In the genomic region with DNA sequence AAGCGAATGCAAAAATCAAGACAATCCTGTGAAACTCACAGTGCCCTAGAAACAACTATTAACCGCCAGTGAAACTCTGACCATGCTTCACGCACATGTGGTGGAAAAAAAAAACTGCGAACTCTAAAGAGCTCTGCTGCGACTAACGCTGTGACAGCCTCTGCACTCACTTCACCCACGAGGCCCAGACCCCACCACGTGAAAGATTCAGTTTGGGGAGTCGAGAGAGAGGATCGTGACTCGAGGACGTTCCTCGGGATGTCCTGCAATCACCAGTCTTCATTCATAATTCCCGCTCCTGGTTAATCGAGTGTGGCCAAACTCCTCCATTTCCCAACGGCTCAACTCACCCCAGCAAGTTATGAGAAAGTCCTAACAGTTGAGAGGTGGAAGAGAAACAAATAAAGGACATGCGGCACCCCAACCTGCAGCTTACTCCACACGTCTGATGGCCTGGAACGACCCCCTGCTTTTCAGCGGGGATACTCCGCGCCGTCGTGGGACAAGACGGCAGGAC, we compare ENCODE assay signal across 8 cellular contexts. TPM values are rescaled to one million over a fixed set of nuclear protein-coding genes. Genes with fewer than 3 reads are reported as not detected.
DNase-seq lines count a peak whose midpoint lies in the region; ATAC-seq and TF ChIP-seq lines count a peak whose summit lies in the region.

No MANE protein-coding gene starts in this region.

- H3K4me1 ChIP-seq in BE2C (no peaks in the 10 kb centered on the region), HUES48 (ENCODE audit: control insufficient read depth, insufficient read depth, low read length) (peaks cover 19% of the 10 kb centered on the region), neutrophil (ENCODE audit: control insufficient read depth in 1 of 2, insufficient read depth in 1 of 2, low read depth in 1 of 2, low read length in 1 of 2) (peaks cover 48 to 50% of the 10 kb centered on the region in 2 experiments), tibial nerve (peaks cover 0 to 50% (median 22%) of the 10 kb centered on the region in 4 donors)

- CTCF ChIA-PET in activated CD4-positive, alpha-beta memory T cell treated with anti-CD3 and anti-CD28 coated beads for 36 hours (lab: Charles Lee): interaction anchor here (0.7 to 2.1 kb wide), 7 partner anchors 10 to 216 kb away, joined by 3 to 16 read pairs (median 3); no protein-coding TSS in a partner anchor

- peak overlapping the region; percentile 83 for H3K4me3 Mint-ChIP-seq in activated CD4-positive, alpha-beta memory T cell treated with anti-CD3 and anti-CD28 coated beads for 36 hours

- H3K27ac ChIP-seq in HUES48 (ENCODE audit: low read depth, low read length) (peak overlapping the region; percentile 80), neutrophil (peak overlapping the region; percentile 65), tibial nerve (peak overlapping the region; percentile 88 to 96 (median 92))

- peak overlapping the region; percentile 97 for H3K27ac Mint-ChIP-seq in activated CD4-positive, alpha-beta memory T cell treated with anti-CD3 and anti-CD28 coated beads for 36 hours

- DNase-seq in BE2C (no peak), epithelial cell of proximal tubule (ENCODE audit: low read depth) (no peak), tibial nerve (ENCODE audit: low spot score in 2 of 2) (peak in 1 of 2 donors; percentile 14), GM19238 (ENCODE audit: insufficient read length, low spot score) (no peak)
- peak; percentile 47 for DNase-seq in activated CD4-positive, alpha-beta memory T cell treated with anti-CD3 and anti-CD28 coated beads for 36 hours

- 0% methylated on average over 25 of the region's 25 CpGs for WGBS in tibial nerve, 2 donors

- no peak for ATAC-seq in HG03378 (IDR thresholded peaks at IDR 0.05; ENCODE audit: unreplicated experiment)

- H3K9me3 Mint-ChIP-seq in activated CD4-positive, alpha-beta memory T cell treated with anti-CD3 and anti-CD28 coated beads for 36 hours: no peaks in the 10 kb centered on the region

- POLR2A ChIA-PET in activated CD4-positive, alpha-beta memory T cell treated with anti-CD3 and anti-CD28 coated beads for 36 hours (lab: Charles Lee): interaction anchor here (0.6 to 4.3 kb wide), 14 partner anchors 8 to 267 kb away, joined by 3 to 32 read pairs (median 9); a partner anchor contains a TSS

- no peaks in the 10 kb centered on the region for H3K9me3 ChIP-seq in BE2C
- no peaks in the 10 kb centered on the region for H3K9me3 ChIP-seq in HUES48 (ENCODE audit: control insufficient read depth, insufficient read depth, low read length)
- H3K9me3 ChIP-seq in neutrophil: no peaks in the 10 kb centered on the region
- no peaks in the 10 kb centered on the region for H3K9me3 ChIP-seq in tibial nerve

- H3K9ac ChIP-seq in HUES48 (ENCODE audit: low read depth, low read length): peak overlapping the region; percentile 95

- H3K36me3 ChIP-seq in BE2C (peaks cover 38% of the 10 kb centered on the region), HUES48 (ENCODE audit: control insufficient read depth, insufficient read depth, low read length) (peaks cover 55% of the 10 kb centered on the region), neutrophil (peaks cover 19% of the 10 kb centered on the region), tibial nerve (peaks cover 0 to 21% (median 7%) of the 10 kb centered on the region in 3 donors)

- no peaks in the 10 kb centered on the region for H3K27me3 Mint-ChIP-seq in activated CD4-positive, alpha-beta memory T cell treated with anti-CD3 and anti-CD28 coated beads for 36 hours

- peaks cover 60% of the 10 kb centered on the region for H3K4me1 Mint-ChIP-seq in activated CD4-positive, alpha-beta memory T cell treated with anti-CD3 and anti-CD28 coated beads for 36 hours (ENCODE audit: low read depth)

- peak overlapping the region; percentile 78 for H3K4me3 ChIP-seq in BE2C (ENCODE audit: low read depth, low read length)
- H3K4me3 ChIP-seq in HUES48 (ENCODE audit: low read depth, low read length): peak overlapping the region; percentile 90
- peak overlapping the region; percentile 89 for H3K4me3 ChIP-seq in epithelial cell of proximal tubule (ENCODE audit: low read depth, low read length)
- peak overlapping the region; percentile 92 to 96 for H3K4me3 ChIP-seq in neutrophil (ENCODE audit: low read depth in 1 of 2, low read length in 1 of 2)
- peak overlapping the region; percentile 82 to 87 (median 84) for H3K4me3 ChIP-seq in tibial nerve

- peaks cover 59% of the 10 kb centered on the region for H3K36me3 Mint-ChIP-seq in activated CD4-positive, alpha-beta memory T cell treated with anti-CD3 and anti-CD28 coated beads for 36 hours

- TF ChIP-seq CTCF in BE2C (IDR thresholded peaks at IDR 0.05; ENCODE audit: low read depth, low read length) (no peak), epithelial cell of proximal tubule (conservative IDR thresholded peaks at IDR 0.05; ENCODE audit: low read depth, low read length) (no peak), neutrophil (IDR thresholded peaks at IDR 0.05) (no peak), tibial nerve (IDR thresholded peaks at IDR 0.05) (no peak)

- peak in 1 of 2 donors; percentile 15 for TF ChIP-seq EP300 in tibial nerve (IDR thresholded peaks at IDR 0.05)

- intact Hi-C loops in activated CD4-positive, alpha-beta memory T cell treated with anti-CD3 and anti-CD28 coated beads for 36 hours (cut with micrococcal nuclease): no loop called here

- TF ChIP-seq POLR2A in tibial nerve (IDR thresholded peaks at IDR 0.05): no peak

- no peaks in the 10 kb centered on the region for H3K27me3 ChIP-seq in BE2C
- H3K27me3 ChIP-seq in HUES48 (ENCODE audit: control insufficient read depth, insufficient read depth, low read length): no peaks in the 10 kb centered on the region
- H3K27me3 ChIP-seq in neutrophil: no peaks in the 10 kb centered on the region
- no peaks in the 10 kb centered on the region for H3K27me3 ChIP-seq in tibial nerve

RNA-seq across cellular contexts. Expression of a gene that starts 1.1 kb away (rescaled TPM):
- 156 TPM for polyA plus RNA-seq in BE2C (2012; ENCODE audit: insufficient read depth, insufficient read length, low read depth)
- 100 to 1,000 TPM; 388 to 398 TPM for total RNA-seq in activated CD4-positive, alpha-beta memory T cell treated with anti-CD3 and anti-CD28 coated beads for 36 hours
- total RNA-seq in epithelial cell of proximal tubule: 307 and 412 TPM in 2 replicates
- 100 to 1,000 TPM; 173 to 241 (median 223) TPM for total RNA-seq in tibial nerve
